8 cellular contexts compared by ENCODE assay signal in genomic region chr3:48439820-48440589, GRCh38. TPM values are rescaled to one million over a fixed set of nuclear protein-coding genes. Genes with fewer than 3 reads are reported as not detected.
DNase-seq lines count a peak whose midpoint lies in the region; FAIRE-seq and TF ChIP-seq lines count a peak whose summit lies in the region.

TSS of gene CCDC51 (minus strand) at chr3:48440119. CDS start at chr3:48435128, 4,991 bp downstream.
TSS of gene TMA7 (plus strand) at chr3:48440257. CDS start at chr3:48440297, 40 bp downstream.

- WGBS in neuronal stem cell (ENCODE audit: extremely low coverage in 2 of 2, insufficient read length in 2 of 2, insufficient replicate concordance in 1 of 2), 2 donors, result no CpG with 5 or more reads among the region's 54 CpGs

- no peak within 1 kb of the TSS for H2BK120ac ChIP-seq in neuronal stem cell (ENCODE audit: low read depth, low read length)

- peak within 1 kb of the TSS; percentile 94 for H3K23ac ChIP-seq in neuronal stem cell (ENCODE audit: low read depth, low read length, poor library complexity)

- no peak within 1 kb of the TSS for H3K27ac ChIP-seq in SK-N-MC
- H3K27ac ChIP-seq in neuronal stem cell (replicated peaks; ENCODE audit: low read length), result peak within 1 kb of the TSS; percentile 75

- CTCF ChIA-PET in activated naive CD4-positive, alpha-beta T cell treated with anti-CD3 and anti-CD28 coated beads, Interleukin-2, amount 10 ng/mL, durations not matched to agents 7 days and 5 days (lab: Charles Lee), result interaction anchor here (0.6 to 7.9 kb wide), 13 partner anchors 10 to 867 kb away, joined by 3 to 91 read pairs (median 4); partner anchors contain the start of gene PLXNB1

- TF ChIP-seq CTCF in HFFc6 (IDR thresholded peaks at IDR 0.05) (0 out of 2 replicates have a peak, but pooled peaks have one; percentile 16), NB4 (IDR thresholded peaks at IDR 0.05; ENCODE audit: low read depth, low read length) (no peak), subcutaneous adipose tissue (IDR thresholded peaks at IDR 0.05; ENCODE audit: low read depth) (no peak)

- H3K9ac ChIP-seq in SK-N-MC (ENCODE audit: insufficient read length), result peak within 1 kb of the TSS; percentile 81
- peak within 1 kb of the TSS; percentile 100 for H3K9ac ChIP-seq in neuronal stem cell (ENCODE audit: low read depth, low read length, poor library complexity)

- FAIRE-seq in frontal cortex (lab: Jason Lieb, UNC), result peak; percentile 94

- H4K8ac ChIP-seq in neuronal stem cell (ENCODE audit: low read depth, low read length), result no peak within 1 kb of the TSS

- peak within 1 kb of the TSS; percentile 92 for H3K14ac ChIP-seq in neuronal stem cell (ENCODE audit: low read length)

- peaks cover 8% of the 10 kb centered on the region for H3K79me1 ChIP-seq in neuronal stem cell (ENCODE audit: low read depth, low read length)

- TF ChIP-seq POLR2A in NB4 (IDR thresholded peaks at IDR 0.05; ENCODE audit: extremely low read depth, insufficient read length), result peak; percentile 85

- DNase-seq in GM04504 (ENCODE audit: low read depth) (peak; percentile 89), HFFc6 (peak; percentile 93), NB4 (ENCODE audit: low read depth) (peak; percentile 98), SK-N-MC (ENCODE audit: low read depth, low spot score) (peak; percentile 53), frontal cortex (ENCODE audit: low spot score in 2 of 2) (peak; percentile 97 to 99), neuronal stem cell (ENCODE audit: low spot score) (peak; percentile 92)
- peak; percentile 99 for DNase-seq in activated naive CD4-positive, alpha-beta T cell treated with anti-CD3 and anti-CD28 coated beads, Interleukin-2, amount 10 ng/mL, durations not matched to agents 7 days and 5 days

- H3K27me3 ChIP-seq in neuronal stem cell (ENCODE audit: control insufficient read depth in 3 of 3, insufficient read depth in 3 of 3, low read depth in 1 of 3, low read length in 3 of 3), result no peaks in the 10 kb centered on the region

- H3K36me3 ChIP-seq in SK-N-MC (ENCODE audit: insufficient read depth, low read length), result peaks cover 5% of the 10 kb centered on the region; the same call in 1 of the 2 replicates
- peaks cover 8 to 36% of the 10 kb centered on the region in 2 donors for H3K36me3 ChIP-seq in neuronal stem cell (replicated peaks in 1 of 2; ENCODE audit: control insufficient read depth in 2 of 2, insufficient read depth in 2 of 2, low read length in 2 of 2)

- peak within 1 kb of the TSS; percentile 94 for H3K18ac ChIP-seq in neuronal stem cell (ENCODE audit: low read length)

- no peak within 1 kb of the TSS for H2BK5ac ChIP-seq in neuronal stem cell (ENCODE audit: low read length)

- peak within 1 kb of the TSS; percentile 78 for H3K27ac Mint-ChIP-seq in HFFc6
- peak within 1 kb of the TSS; percentile 91 for H3K27ac Mint-ChIP-seq in activated naive CD4-positive, alpha-beta T cell treated with anti-CD3 and anti-CD28 coated beads, Interleukin-2, amount 10 ng/mL, durations not matched to agents 7 days and 5 days

- H2AFZ ChIP-seq in neuronal stem cell (ENCODE audit: low read length), result peak within 1 kb of the TSS; percentile 85

- no peaks in the 10 kb centered on the region for H3K9me3 Mint-ChIP-seq in HFFc6
- no peaks in the 10 kb centered on the region for H3K9me3 Mint-ChIP-seq in activated naive CD4-positive, alpha-beta T cell treated with anti-CD3 and anti-CD28 coated beads, Interleukin-2, amount 10 ng/mL, durations not matched to agents 7 days and 5 days

- H2BK15ac ChIP-seq in neuronal stem cell (ENCODE audit: low read length), result no peak within 1 kb of the TSS

- H3K9me3 ChIP-seq in SK-N-MC (ENCODE audit: low read depth, low read length) (no peaks in the 10 kb centered on the region), neuronal stem cell (replicated peaks in 1 of 2; ENCODE audit: control insufficient read depth in 2 of 2, insufficient read depth in 1 of 2, low read depth in 1 of 2, low read length in 2 of 2) (no peaks in the 10 kb centered on the region)

- H3K36me3 Mint-ChIP-seq in HFFc6 (ENCODE audit: low read depth), result peaks cover 18% of the 10 kb centered on the region; the same call in 1 of the 2 replicates
- H3K36me3 Mint-ChIP-seq in activated naive CD4-positive, alpha-beta T cell treated with anti-CD3 and anti-CD28 coated beads, Interleukin-2, amount 10 ng/mL, durations not matched to agents 7 days and 5 days, result peaks cover 32% of the 10 kb centered on the region

- peaks cover 2 to 6% of the 10 kb centered on the region in 2 donors for H3K4me1 ChIP-seq in neuronal stem cell (ENCODE audit: control insufficient read depth in 2 of 2, insufficient read depth in 1 of 2, low read depth in 1 of 2, low read length in 2 of 2)

- peaks cover 23% of the 10 kb centered on the region for H3K4me1 Mint-ChIP-seq in HFFc6 (ENCODE audit: low read depth)
- peaks cover 52% of the 10 kb centered on the region for H3K4me1 Mint-ChIP-seq in activated naive CD4-positive, alpha-beta T cell treated with anti-CD3 and anti-CD28 coated beads, Interleukin-2, amount 10 ng/mL, durations not matched to agents 7 days and 5 days

- H3K4me3 ChIP-seq in NB4 (ENCODE audit: low read depth, low read length) (peak within 1 kb of the TSS; percentile 99), SK-N-MC (peak within 1 kb of the TSS; percentile 86), neuronal stem cell (ENCODE audit: low read length in 2 of 2) (peak within 1 kb of the TSS; percentile 78 to 93)

- H4K91ac ChIP-seq in neuronal stem cell (ENCODE audit: low read depth, low read length, poor library complexity), result no peak within 1 kb of the TSS

- peak within 1 kb of the TSS; percentile 98 for H3K4me3 Mint-ChIP-seq in HFFc6
- H3K4me3 Mint-ChIP-seq in activated naive CD4-positive, alpha-beta T cell treated with anti-CD3 and anti-CD28 coated beads, Interleukin-2, amount 10 ng/mL, durations not matched to agents 7 days and 5 days, result peak within 1 kb of the TSS; percentile 85

- no peak within 1 kb of the TSS for H2BK12ac ChIP-seq in neuronal stem cell (ENCODE audit: low read length)

- no peak within 1 kb of the TSS for H3K4ac ChIP-seq in neuronal stem cell (ENCODE audit: low read length)

- no peaks in the 10 kb centered on the region; the same call in 1 of the 2 replicates for H3K27me3 Mint-ChIP-seq in HFFc6 (ENCODE audit: insufficient read depth)
- no peaks in the 10 kb centered on the region for H3K27me3 Mint-ChIP-seq in activated naive CD4-positive, alpha-beta T cell treated with anti-CD3 and anti-CD28 coated beads, Interleukin-2, amount 10 ng/mL, durations not matched to agents 7 days and 5 days

- H2AK5ac ChIP-seq in neuronal stem cell (ENCODE audit: low read depth, low read length), result no peak within 1 kb of the TSS

- peak within 1 kb of the TSS; percentile 81 for H3K4me2 ChIP-seq in neuronal stem cell (ENCODE audit: insufficient read depth, low read length, poor library complexity, severe bottlenecking)

RNA-seq across cellular contexts. Expression of gene CCDC51, which starts in this region (rescaled TPM):
- total RNA-seq in HFFc6 (2021; fragmentation: NEBNext Ultra II Directional; extraction: Animal tissue kit (Norgen Biotek cat#: 25700)), result 10 to 100 TPM; 10.1 to 15.3 (median 12.5) TPM
- 12.6 TPM for total RNA-seq in frontal cortex
- polyA plus RNA-seq in neuronal stem cell (2013, experiment 1 of 2), result 11.8 TPM
- 12.2 TPM for polyA plus RNA-seq in neuronal stem cell (2013, experiment 2 of 2)
- total RNA-seq in subcutaneous adipose tissue, result 10 to 100 TPM in 3 of 4 donors, 1 to 10 TPM in 1; 8.3 to 19.8 (median 16.1) TPM

RNA-seq across cellular contexts. Expression of gene TMA7, which starts in this region (rescaled TPM):
- 100 to 1,000 TPM; 213 to 341 (median 280) TPM for total RNA-seq in HFFc6 (2021; fragmentation: NEBNext Ultra II Directional; extraction: Animal tissue kit (Norgen Biotek cat#: 25700))
- total RNA-seq in frontal cortex (99.9 TPM), subcutaneous adipose tissue (100 to 1,000 TPM; 272 to 488 (median 350) TPM)
- polyA plus RNA-seq in neuronal stem cell (2013, experiment 1 of 2), result 841 TPM
- 834 TPM for polyA plus RNA-seq in neuronal stem cell (2013, experiment 2 of 2)
